Comparison of ENCODE assay signal across 17 cellular contexts in the genomic region with DNA sequence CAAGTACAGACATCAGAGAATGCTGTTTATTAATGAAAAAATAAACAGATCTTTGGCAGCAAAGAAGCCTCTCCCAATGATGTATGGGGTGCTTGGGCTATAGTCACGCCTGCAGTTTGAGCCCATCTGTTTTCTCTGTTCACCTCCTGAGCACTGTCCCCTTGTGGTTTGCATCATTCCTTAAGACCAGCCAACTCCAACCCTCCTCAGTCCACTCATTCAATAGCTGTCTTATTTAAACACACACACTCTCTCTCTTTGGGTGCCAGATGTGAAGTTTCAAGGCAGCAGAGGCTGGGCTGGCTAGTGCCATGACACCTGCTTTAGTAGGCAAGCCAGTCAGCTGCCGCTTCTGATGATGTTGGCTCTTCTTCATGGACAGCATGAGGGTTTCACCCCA. TPM values are rescaled to one million over a fixed set of nuclear protein-coding genes. Genes with fewer than 3 reads are reported as not detected.
DNase-seq lines count a peak whose midpoint lies in the region; ATAC-seq lines count a peak whose summit lies in the region.
"Had no signal": no experiment of that assay in that cellular context is flagged by ENCODE, and none has a peak within 500 bp of the region (broad histone marks: within the 10 kb centered on the region; RNA-seq: fewer than 3 reads in every experiment).

No MANE protein-coding gene starts in this region.

- H3K36me3 Mint-ChIP-seq in natural killer cell treated with Interleukin-12 subunit alpha and Interleukin-12 subunit beta and Interleukin-15 and Interleukin-18, amount 100 ng/mL, for 72 hours: peaks cover 30% of the 10 kb centered on the region

- H3K4me1 Mint-ChIP-seq in natural killer cell treated with Interleukin-12 subunit alpha and Interleukin-12 subunit beta and Interleukin-15 and Interleukin-18, amount 100 ng/mL, for 72 hours (ENCODE audit: low read depth in 2 of 2): peaks cover 6% of the 10 kb centered on the region in 2 donors

- ATAC-seq in Right ventricle myocardium superior (ENCODE audit: poor library complexity) (peak; percentile 83), left ventricle myocardium superior (peak; percentile 92), HG03342 (IDR thresholded peaks at IDR 0.05; ENCODE audit: unreplicated experiment) (no peak), HG02610 (IDR thresholded peaks at IDR 0.05; ENCODE audit: unreplicated experiment) (no peak)
- ATAC-seq in natural killer cell treated with Interleukin-12 subunit alpha and Interleukin-12 subunit beta and Interleukin-15 and Interleukin-18, amount 100 ng/mL, for 72 hours: no peak
- ATAC-seq: activated T-cell treated with anti-CD3 and anti-CD28 coated beads, Interleukin-2, amount 50 U/mL, for 72 hours; naive thymus-derived CD8-positive, alpha-beta T cell had no signal

- no peak overlapping the region for H3K27ac Mint-ChIP-seq in natural killer cell treated with Interleukin-12 subunit alpha and Interleukin-12 subunit beta and Interleukin-15 and Interleukin-18, amount 100 ng/mL, for 72 hours
- H3K27ac Mint-ChIP-seq: naive thymus-derived CD8-positive, alpha-beta T cell had no signal

- H3K27ac ChIP-seq in substantia nigra (ENCODE audit: low read depth, low read length, poor library complexity, severe bottlenecking): no peak overlapping the region
- H3K27ac ChIP-seq: adrenal gland, thoracic aorta had no signal

- H3K27me3 Mint-ChIP-seq in natural killer cell treated with Interleukin-12 subunit alpha and Interleukin-12 subunit beta and Interleukin-15 and Interleukin-18, amount 100 ng/mL, for 72 hours: no peaks in the 10 kb centered on the region
- H3K27me3 Mint-ChIP-seq: naive thymus-derived CD8-positive, alpha-beta T cell had no signal

- DNase-seq in Right ventricle myocardium superior: peak; percentile 52
- no peak for DNase-seq in cardiac septum (ENCODE audit: low spot score)
- peak; percentile 97 for DNase-seq in SHP77 treated with DMSO at 0.1 percent for 48 hours (lab: John Stamatoyannopoulos, UW)
- DNase-seq in left ventricle myocardium superior: peak; percentile 46
- DNase-seq in substantia nigra (lab: John Stamatoyannopoulos, UW): no peak
- no peak for DNase-seq in natural killer cell treated with Interleukin-12 subunit alpha and Interleukin-12 subunit beta and Interleukin-15 and Interleukin-18, amount 100 ng/mL, for 72 hours (ENCODE audit: low spot score)
- DNase-seq: activated CD4-positive, alpha-beta T cell treated with anti-CD3 and anti-CD28 coated beads, Interleukin-2, amount 50 U/mL, for 4 hours; activated T-cell treated with anti-CD3 and anti-CD28 coated beads, Interleukin-2, amount 50 U/mL, for 72 hours; adrenal gland; hippocampal formation; left cardiac atrium; naive thymus-derived CD8-positive, alpha-beta T cell; NCI-H2081 treated with DMSO at 0.1 percent for 48 hours; stimulated activated CD4-positive, alpha-beta T cell treated with anti-CD3 and anti-CD28 coated beads, Interleukin-1b, Interleukin-23, amount 100 ng/mL, for 48 hours had no signal

- intact Hi-C loops in Right ventricle myocardium superior (cut with DNase I) (no loop called here), cardiac septum (cut with DNase I) (no loop called here), left ventricle myocardium superior (cut with micrococcal nuclease) (no loop called here)

- H3K9me3 Mint-ChIP-seq in natural killer cell treated with Interleukin-12 subunit alpha and Interleukin-12 subunit beta and Interleukin-15 and Interleukin-18, amount 100 ng/mL, for 72 hours: no peaks in the 10 kb centered on the region

- no peak overlapping the region for H3K4me3 Mint-ChIP-seq in natural killer cell treated with Interleukin-12 subunit alpha and Interleukin-12 subunit beta and Interleukin-15 and Interleukin-18, amount 100 ng/mL, for 72 hours
- H3K4me3 Mint-ChIP-seq: activated T-cell treated with anti-CD3 and anti-CD28 coated beads, Interleukin-2, amount 50 U/mL, for 72 hours; naive thymus-derived CD8-positive, alpha-beta T cell had no signal

RNA-seq across cellular contexts. Expression of a gene that starts 58.1 kb away (rescaled TPM):
- 5.6 TPM for total RNA-seq in Right ventricle myocardium superior
- 6.9 TPM for total RNA-seq in cardiac septum
- total RNA-seq in left ventricle myocardium superior: 8.9 TPM
- total RNA-seq in natural killer cell treated with Interleukin-12 subunit alpha and Interleukin-12 subunit beta and Interleukin-15 and Interleukin-18, amount 100 ng/mL, for 72 hours: 10 to 100 TPM; 46.2 to 58.9 TPM

Comparison
In these comparisons a context has a peak if more than half of its experiments do, and no peak if none do; other contexts are left out.
1. DNase-seq: peak in Right ventricle myocardium superior (single experiment), SHP77 treated with DMSO at 0.1 percent for 48 hours (single experiment) and left ventricle myocardium superior (single experiment); none in cardiac septum (single experiment), substantia nigra (0 of 49) and natural killer cell treated with Interleukin-12 subunit alpha and Interleukin-12 subunit beta and Interleukin-15 and Interleukin-18, amount 100 ng/mL, for 72 hours (single experiment).
2. ATAC-seq: peak in Right ventricle myocardium superior (single experiment) and left ventricle myocardium superior (single experiment); none in natural killer cell treated with Interleukin-12 subunit alpha and Interleukin-12 subunit beta and Interleukin-15 and Interleukin-18, amount 100 ng/mL, for 72 hours (0 of 2), HG03342 (single experiment) and HG02610 (single experiment).